ENCODE assay signal across 20 cellular contexts in genomic region chr14:49786315-49786714, GRCh38. TPM values are rescaled to one million over a fixed set of nuclear protein-coding genes. Genes with fewer than 3 reads are reported as not detected.
DNase-seq lines count a peak whose midpoint lies in the region; ATAC-seq, FAIRE-seq and TF ChIP-seq lines count a peak whose summit lies in the region.
"Had no signal": no experiment of that assay in that cellular context is flagged by ENCODE, and none has a peak within 500 bp of the region (broad histone marks: within the 10 kb centered on the region; RNA-seq: fewer than 3 reads in every experiment).

No MANE protein-coding gene starts in this region.

- TF ChIP-seq CTCF in natural killer cell (IDR thresholded peaks at IDR 0.05) (no peak), astrocyte (IDR thresholded peaks at IDR 0.05; ENCODE audit: insufficient read depth, low read depth, low read length) (no peak)

- H3K27ac Mint-ChIP-seq in activated naive CD4-positive, alpha-beta T cell treated with anti-CD3 and anti-CD28 coated beads, Interleukin-2, amount 50 U/mL, for 24 hours: peak overlapping the region; percentile 43
- H3K27ac Mint-ChIP-seq in natural killer cell (peak overlapping the region; percentile 19 to 45), astrocyte (ENCODE audit: unreplicated experiment) (peak overlapping the region; percentile 19)
- H3K27ac Mint-ChIP-seq in natural killer cell treated with Interleukin-12 subunit alpha and Interleukin-12 subunit beta and Interleukin-15 and Interleukin-18, amount 100 ng/mL, for 72 hours: no peak overlapping the region
- H3K27ac Mint-ChIP-seq: GM23338 had no signal

- no peak overlapping the region for H2AFZ ChIP-seq in astrocyte (ENCODE audit: low read depth, low read length)
- H2AFZ ChIP-seq: GM23338 had no signal

- H4K20me1 ChIP-seq in astrocyte (ENCODE audit: insufficient read depth, low read length): peaks cover 3% of the 10 kb centered on the region

- H3K9ac ChIP-seq in astrocyte (ENCODE audit: low read length): no peak overlapping the region

- H3K36me3 ChIP-seq in astrocyte (ENCODE audit: insufficient read depth, low read length): peaks cover 62% of the 10 kb centered on the region

- no peak for FAIRE-seq in astrocyte (lab: Jason Lieb, UNC)
- no peak for FAIRE-seq in HTR-8/SVneo (lab: Jason Lieb, UNC)
- FAIRE-seq: D721Med, G401.6, GM12891, H54 had no signal

- DNase-seq in activated naive CD4-positive, alpha-beta T cell treated with Interleukin-2 at 50 U/mL for 16 hours: no peak
- DNase-seq in natural killer cell (no peak), astrocyte (ENCODE audit: low read depth) (no peak), HTR-8/SVneo (ENCODE audit: insufficient read length, low spot score) (no peak), NCI-H748 (lab: John Stamatoyannopoulos, UW; ENCODE audit: unreplicated experiment) (no peak)
- no peak for DNase-seq in natural killer cell treated with Interleukin-12 subunit alpha and Interleukin-12 subunit beta and Interleukin-15 and Interleukin-18, amount 100 ng/mL, for 72 hours (ENCODE audit: low spot score)
- DNase-seq: ACHN; BE2C; C1 segment of cervical spinal cord; CD4-positive, CD25-positive, alpha-beta regulatory T cell; CD8-positive, alpha-beta memory T cell; COR-L47; HCEC 1CT; IMR-90 had no signal

- no peaks in the 10 kb centered on the region for H3K27me3 ChIP-seq in astrocyte (ENCODE audit: insufficient read depth, low read length)
- H3K27me3 ChIP-seq: BE2C had no signal

- peaks cover 18% of the 10 kb centered on the region for H3K36me3 Mint-ChIP-seq in activated naive CD4-positive, alpha-beta T cell treated with anti-CD3 and anti-CD28 coated beads, Interleukin-2, amount 50 U/mL, for 24 hours
- peaks cover 28% of the 10 kb centered on the region for H3K36me3 Mint-ChIP-seq in natural killer cell
- H3K36me3 Mint-ChIP-seq in natural killer cell treated with Interleukin-12 subunit alpha and Interleukin-12 subunit beta and Interleukin-15 and Interleukin-18, amount 100 ng/mL, for 72 hours: peaks cover 33% of the 10 kb centered on the region
- peaks cover 12% of the 10 kb centered on the region for H3K36me3 Mint-ChIP-seq in astrocyte (ENCODE audit: low read depth, unreplicated experiment)

- H3K4me1 ChIP-seq in astrocyte (ENCODE audit: insufficient read depth, low read length): no peaks in the 10 kb centered on the region
- H3K4me1 ChIP-seq: BE2C had no signal

- peaks cover 8% of the 10 kb centered on the region for H3K4me1 Mint-ChIP-seq in activated naive CD4-positive, alpha-beta T cell treated with anti-CD3 and anti-CD28 coated beads, Interleukin-2, amount 50 U/mL, for 24 hours
- peaks cover 0 to 5% of the 10 kb centered on the region in 2 donors for H3K4me1 Mint-ChIP-seq in natural killer cell
- peaks cover 3 to 5% of the 10 kb centered on the region in 2 donors for H3K4me1 Mint-ChIP-seq in natural killer cell treated with Interleukin-12 subunit alpha and Interleukin-12 subunit beta and Interleukin-15 and Interleukin-18, amount 100 ng/mL, for 72 hours (ENCODE audit: low read depth in 2 of 2)
- no peaks in the 10 kb centered on the region for H3K4me1 Mint-ChIP-seq in astrocyte (ENCODE audit: low read depth, unreplicated experiment)
- H3K4me1 Mint-ChIP-seq: GM23338 had no signal

- H3K9me3 ChIP-seq in astrocyte (ENCODE audit: insufficient read depth, low read depth, low read length): no peaks in the 10 kb centered on the region
- H3K9me3 ChIP-seq: BE2C had no signal

- H3K9me3 Mint-ChIP-seq in activated naive CD4-positive, alpha-beta T cell treated with anti-CD3 and anti-CD28 coated beads, Interleukin-2, amount 50 U/mL, for 24 hours: no peaks in the 10 kb centered on the region
- H3K9me3 Mint-ChIP-seq in natural killer cell (no peaks in the 10 kb centered on the region), astrocyte (ENCODE audit: unreplicated experiment) (no peaks in the 10 kb centered on the region)
- no peaks in the 10 kb centered on the region for H3K9me3 Mint-ChIP-seq in natural killer cell treated with Interleukin-12 subunit alpha and Interleukin-12 subunit beta and Interleukin-15 and Interleukin-18, amount 100 ng/mL, for 72 hours
- H3K9me3 Mint-ChIP-seq: CD4-positive, CD25-positive, alpha-beta regulatory T cell; CD8-positive, alpha-beta memory T cell; GM23338 had no signal

- no peak overlapping the region for H3K4me3 ChIP-seq in astrocyte (ENCODE audit: insufficient read depth, low read depth, low read length)
- H3K4me3 ChIP-seq: GM23338 had no signal

- H3K27me3 Mint-ChIP-seq in activated naive CD4-positive, alpha-beta T cell treated with anti-CD3 and anti-CD28 coated beads, Interleukin-2, amount 50 U/mL, for 24 hours: no peaks in the 10 kb centered on the region
- H3K27me3 Mint-ChIP-seq in natural killer cell (ENCODE audit: low read depth in 2 of 2): no peaks in the 10 kb centered on the region
- no peaks in the 10 kb centered on the region for H3K27me3 Mint-ChIP-seq in natural killer cell treated with Interleukin-12 subunit alpha and Interleukin-12 subunit beta and Interleukin-15 and Interleukin-18, amount 100 ng/mL, for 72 hours
- no peaks in the 10 kb centered on the region for H3K27me3 Mint-ChIP-seq in astrocyte (ENCODE audit: low read depth, unreplicated experiment)
- H3K27me3 Mint-ChIP-seq: CD4-positive, CD25-positive, alpha-beta regulatory T cell; CD8-positive, alpha-beta memory T cell had no signal

- no peak overlapping the region for H3K4me3 Mint-ChIP-seq in activated naive CD4-positive, alpha-beta T cell treated with anti-CD3 and anti-CD28 coated beads, Interleukin-2, amount 50 U/mL, for 24 hours
- H3K4me3 Mint-ChIP-seq in natural killer cell (no peak overlapping the region), astrocyte (ENCODE audit: unreplicated experiment) (no peak overlapping the region)
- H3K4me3 Mint-ChIP-seq in natural killer cell treated with Interleukin-12 subunit alpha and Interleukin-12 subunit beta and Interleukin-15 and Interleukin-18, amount 100 ng/mL, for 72 hours: no peak overlapping the region
- H3K4me3 Mint-ChIP-seq: CD4-positive, CD25-positive, alpha-beta regulatory T cell; CD8-positive, alpha-beta memory T cell; GM23338 had no signal

- no peak overlapping the region for H3K4me2 ChIP-seq in astrocyte (ENCODE audit: low read length)
- H3K4me2 ChIP-seq: GM23338 had no signal

- no peak overlapping the region for H3K27ac ChIP-seq in astrocyte (ENCODE audit: low read depth, low read length)

- H3K79me2 ChIP-seq in astrocyte (ENCODE audit: insufficient read depth, low read length): no peaks in the 10 kb centered on the region

- intact Hi-C loops in natural killer cell (cut with micrococcal nuclease): no loop called here

- ATAC-seq in natural killer cell: no peak
- ATAC-seq in natural killer cell treated with Interleukin-12 subunit alpha and Interleukin-12 subunit beta and Interleukin-15 and Interleukin-18, amount 100 ng/mL, for 72 hours: no peak
- ATAC-seq: GM23338 had no signal

RNA-seq across cellular contexts. Expression of gene KLHDC2, which starts 18.4 kb away (rescaled TPM):
- total RNA-seq in natural killer cell (10 to 100 TPM; 60.4 to 64.2 (median 63.2) TPM), astrocyte (32.1 and 36.7 TPM in 2 replicates)
- 10 to 100 TPM; 17.2 to 17.8 TPM for total RNA-seq in natural killer cell treated with Interleukin-12 subunit alpha and Interleukin-12 subunit beta and Interleukin-15 and Interleukin-18, amount 100 ng/mL, for 72 hours

Comparison
In these comparisons a context has a peak if more than half of its experiments do, and no peak if none do; other contexts are left out.
1. H3K27ac Mint-ChIP-seq: peak in activated naive CD4-positive, alpha-beta T cell treated with anti-CD3 and anti-CD28 coated beads, Interleukin-2, amount 50 U/mL, for 24 hours (single experiment), natural killer cell (2 of 2) and astrocyte (single experiment); none in natural killer cell treated with Interleukin-12 subunit alpha and Interleukin-12 subunit beta and Interleukin-15 and Interleukin-18, amount 100 ng/mL, for 72 hours (0 of 2).